In the genomic region with DNA sequence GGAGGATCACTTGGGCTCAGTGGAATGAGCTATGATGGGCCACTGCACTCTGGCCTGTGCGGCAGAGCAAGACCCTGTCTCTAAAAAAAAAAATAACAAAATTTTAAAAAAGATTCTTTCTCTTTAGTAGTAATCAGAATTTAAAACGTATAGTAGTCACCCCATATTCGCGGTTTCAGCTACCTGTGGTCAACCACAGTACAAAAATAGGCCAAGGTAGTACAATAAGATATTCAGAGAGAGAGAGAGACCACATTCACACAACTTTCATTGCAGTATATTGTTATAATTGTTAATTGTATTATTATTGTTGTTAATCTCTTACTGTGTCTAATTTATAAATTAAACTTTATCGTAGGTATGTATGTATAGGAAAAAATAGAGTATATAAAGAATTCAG, we compare ENCODE assay signal across 13 cellular contexts. TPM values are rescaled to one million over a fixed set of nuclear protein-coding genes. Genes with fewer than 3 reads are reported as not detected.
A peak's percentile ranks its signal among the peaks of the same experiment; 100 is the strongest.
DNase-seq lines count a peak whose midpoint lies in the region; ATAC-seq lines count a peak whose summit lies in the region.
"Had no signal": no experiment of that assay in that cellular context is flagged by ENCODE, and none has a peak within 500 bp of the region (broad histone marks: within the 10 kb centered on the region; RNA-seq: fewer than 3 reads in every experiment).

No MANE protein-coding gene starts in this region.

- no peak overlapping the region for H3K4me3 Mint-ChIP-seq in activated naive CD8-positive, alpha-beta T cell treated with anti-CD3 and anti-CD28 coated beads for 36 hours
- H3K4me3 Mint-ChIP-seq: endodermal cell had no signal

- no peaks in the 10 kb centered on the region for H3K27me3 Mint-ChIP-seq in activated naive CD8-positive, alpha-beta T cell treated with anti-CD3 and anti-CD28 coated beads for 36 hours

- ATAC-seq in GM18861 (IDR thresholded peaks at IDR 0.05; ENCODE audit: unreplicated experiment) (peak; percentile 75), GM21381 (IDR thresholded peaks at IDR 0.05; ENCODE audit: unreplicated experiment) (peak; percentile 91), HG03066 (IDR thresholded peaks at IDR 0.05; ENCODE audit: low read depth, unreplicated experiment) (peak; percentile 75), Right ventricle myocardium superior (ENCODE audit: poor library complexity) (no peak)
- ATAC-seq: left lobe of liver had no signal

- H3K4me1 Mint-ChIP-seq in activated naive CD8-positive, alpha-beta T cell treated with anti-CD3 and anti-CD28 coated beads for 36 hours, result peaks cover 24% of the 10 kb centered on the region

- peak; percentile 20 for DNase-seq in activated naive CD8-positive, alpha-beta T cell treated with anti-CD3 and anti-CD28 coated beads for 36 hours
- DNase-seq in nucleus accumbens (lab: John Stamatoyannopoulos, UW) (no peak), Right ventricle myocardium superior (no peak), DMS153 (lab: John Stamatoyannopoulos, UW) (no peak)
- DNase-seq: Caco-2, endodermal cell, glutamatergic neuron, NCI-H2029, occipital lobe had no signal

- peaks cover 34% of the 10 kb centered on the region for H3K36me3 Mint-ChIP-seq in activated naive CD8-positive, alpha-beta T cell treated with anti-CD3 and anti-CD28 coated beads for 36 hours

- no peak overlapping the region for H3K27ac Mint-ChIP-seq in activated naive CD8-positive, alpha-beta T cell treated with anti-CD3 and anti-CD28 coated beads for 36 hours
- H3K27ac Mint-ChIP-seq: endodermal cell had no signal

- no peaks in the 10 kb centered on the region for H3K9me3 Mint-ChIP-seq in activated naive CD8-positive, alpha-beta T cell treated with anti-CD3 and anti-CD28 coated beads for 36 hours
- H3K9me3 Mint-ChIP-seq: endodermal cell had no signal

- intact Hi-C loops in Right ventricle myocardium superior (cut with DNase I), result no loop called here

RNA-seq across cellular contexts. Expression of a gene that starts 18.7 kb away (rescaled TPM):
- 10 to 100 TPM; 36.8 to 38.6 TPM for total RNA-seq in activated naive CD8-positive, alpha-beta T cell treated with anti-CD3 and anti-CD28 coated beads for 36 hours
- 14.3 TPM for total RNA-seq in Right ventricle myocardium superior

RNA-seq across cellular contexts. Expression of a gene that starts 51.3 kb away (rescaled TPM):
- total RNA-seq in activated naive CD8-positive, alpha-beta T cell treated with anti-CD3 and anti-CD28 coated beads for 36 hours, result 1 to 10 TPM; 5.4 TPM
- 4.5 TPM for total RNA-seq in Right ventricle myocardium superior
